9 cellular contexts compared by ENCODE assay signal in the genomic region with DNA sequence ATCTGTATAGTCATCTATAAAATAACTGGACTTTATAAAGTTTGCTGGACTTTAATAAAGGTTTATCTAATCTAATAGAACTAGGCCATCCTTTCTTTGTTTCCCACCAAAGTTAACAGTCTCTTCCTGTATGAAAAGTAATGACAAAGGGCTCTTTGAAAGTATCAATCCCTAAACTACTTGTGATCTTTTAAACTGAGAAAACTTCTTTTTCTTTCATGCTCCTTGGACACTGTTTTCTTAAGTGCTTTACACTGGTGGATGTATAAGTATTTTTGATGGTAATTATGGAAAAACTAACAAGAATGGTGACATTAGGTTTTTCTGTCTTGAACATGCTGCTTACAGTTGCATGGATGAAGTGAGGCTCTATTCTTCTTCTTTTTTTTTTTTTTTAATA. TPM values are rescaled to one million over a fixed set of nuclear protein-coding genes. Genes with fewer than 3 reads are reported as not detected.
DNase-seq lines count a peak whose midpoint lies in the region; ATAC-seq and TF ChIP-seq lines count a peak whose summit lies in the region.
"Had no signal": no experiment of that assay in that cellular context is flagged by ENCODE, and none has a peak within 500 bp of the region (broad histone marks: within the 10 kb centered on the region; RNA-seq: fewer than 3 reads in every experiment).

No MANE protein-coding gene starts in this region.

- no peaks in the 10 kb centered on the region for H3K27me3 Mint-ChIP-seq in nephron (ENCODE audit: low read depth)

- peaks cover 63% of the 10 kb centered on the region for H3K4me1 Mint-ChIP-seq in nephron

- H3K27ac Mint-ChIP-seq in nephron, result peak overlapping the region; percentile 100

- ATAC-seq in GM19328 (IDR thresholded peaks at IDR 0.05; ENCODE audit: unreplicated experiment) (no peak), left lobe of liver (no peak)

- peak overlapping the region; percentile 33 to 69 (median 59) for H3K4me3 Mint-ChIP-seq in nephron

- H3K36me3 ChIP-seq in HEK293 (ENCODE audit: control insufficient read depth in 2 of 2, insufficient read depth in 1 of 2, low read length in 2 of 2) (no peaks in the 10 kb centered on the region), adrenal gland (replicated peaks in 1 of 2) (no peaks in the 10 kb centered on the region)

- CTCF ChIA-PET in HEK293 (lab: Yijun Ruan, JAX), result no interaction called here

- peaks cover 38% of the 10 kb centered on the region for H3K4me1 ChIP-seq in HEK293 (ENCODE audit: control insufficient read depth, insufficient read depth, low read length)
- peaks cover 28 to 47% of the 10 kb centered on the region in 2 donors for H3K4me1 ChIP-seq in adrenal gland (replicated peaks in 1 of 2)

- TF ChIP-seq CTCF in 22Rv1 (IDR thresholded peaks at IDR 0.05) (no peak), HEK293 (tag by site-specific recombination; IDR thresholded peaks at IDR 0.05) (no peak), adrenal gland (IDR thresholded peaks at IDR 0.05) (no peak), nephron (IDR thresholded peaks at IDR 0.05; ENCODE audit: unreplicated experiment in 3 of 3) (no peak)

- no peak for DNase-seq in adrenal gland
- DNase-seq in DMS79 (lab: John Stamatoyannopoulos, UW), result no peak
- no peak for DNase-seq in left lobe of liver (ENCODE audit: low spot score)
- no peak for DNase-seq in epidermal melanocyte (ENCODE audit: insufficient read length, low spot score)
- DNase-seq: stimulated activated CD4-positive, alpha-beta T cell treated with anti-CD3 and anti-CD28 coated beads, Interleukin-4, amount 100 ng/mL, for 24 hours had no signal

- peaks cover 9% of the 10 kb centered on the region for H3K36me3 Mint-ChIP-seq in nephron (ENCODE audit: low read depth)

- intact Hi-C loops in adrenal gland (cut with DNase I), result no loop called here

- POLR2A ChIA-PET in HEK293 (lab: Yijun Ruan, JAX), result no interaction called here

- TF ChIP-seq POLR2A in adrenal gland (IDR thresholded peaks at IDR 0.05), result no peak

- H3K27me3 ChIP-seq in adrenal gland, result no peaks in the 10 kb centered on the region

- H3K9me3 ChIP-seq in HEK293 (ENCODE audit: control insufficient read depth, insufficient read depth, low read depth, low read length) (no peaks in the 10 kb centered on the region), adrenal gland (replicated peaks in 1 of 3) (no peaks in the 10 kb centered on the region)

- H3K9me3 Mint-ChIP-seq in nephron, result no peaks in the 10 kb centered on the region

- no peak overlapping the region for H3K4me3 ChIP-seq in HEK293 (ENCODE audit: low read depth, low read length)
- peak overlapping the region in 1 of 4 donors; percentile 48 for H3K4me3 ChIP-seq in adrenal gland

- H3K27ac ChIP-seq in 22Rv1, result peak overlapping the region; percentile 95
- peak overlapping the region; percentile 100 for H3K27ac ChIP-seq in HEK293 (ENCODE audit: extremely low read depth, low read depth, low read length)
- H3K27ac ChIP-seq in adrenal gland, result peak overlapping the region in 3 of 5 donors; percentile 54 to 100 (median 67)

TF ChIP-seq in HEK293, 187 proteins besides CTCF, POLR2A, EP300 and RAD21:
- no peak for TF ChIP-seq ZBTB17 (tag by site-specific recombination; IDR thresholded peaks at IDR 0.05)
- TF ChIP-seq, protein P1, sequence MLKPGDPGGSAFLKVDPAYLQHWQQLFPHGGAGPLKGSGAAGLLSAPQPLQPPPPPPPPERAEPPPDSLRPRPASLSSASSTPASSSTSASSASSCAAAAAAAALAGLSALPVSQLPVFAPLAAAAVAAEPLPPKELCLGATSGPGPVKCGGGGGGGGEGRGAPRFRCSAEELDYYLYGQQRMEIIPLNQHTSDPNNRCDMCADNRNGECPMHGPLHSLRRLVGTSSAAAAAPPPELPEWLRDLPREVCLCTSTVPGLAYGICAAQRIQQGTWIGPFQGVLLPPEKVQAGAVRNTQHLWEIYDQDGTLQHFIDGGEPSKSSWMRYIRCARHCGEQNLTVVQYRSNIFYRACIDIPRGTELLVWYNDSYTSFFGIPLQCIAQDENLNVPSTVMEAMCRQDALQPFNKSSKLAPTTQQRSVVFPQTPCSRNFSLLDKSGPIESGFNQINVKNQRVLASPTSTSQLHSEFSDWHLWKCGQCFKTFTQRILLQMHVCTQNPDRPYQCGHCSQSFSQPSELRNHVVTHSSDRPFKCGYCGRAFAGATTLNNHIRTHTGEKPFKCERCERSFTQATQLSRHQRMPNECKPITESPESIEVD (tag by site-specific recombination; IDR thresholded peaks at IDR 0.05), result peak; percentile 93

RNA-seq across cellular contexts. Expression of gene ZFX, which starts 2.4 kb away (rescaled TPM):
- total RNA-seq in adrenal gland (10 to 100 TPM; 27.9 to 58.6 (median 46.9) TPM), left lobe of liver (12.5 TPM)
- 10 to 100 TPM in 2 of 3 donors, 1 to 10 TPM in 1; 8.1 to 12.5 (median 11.9) TPM for polyA plus RNA-seq in adrenal gland
